1 cellular context compared by ENCODE assay signal in the genomic region with DNA sequence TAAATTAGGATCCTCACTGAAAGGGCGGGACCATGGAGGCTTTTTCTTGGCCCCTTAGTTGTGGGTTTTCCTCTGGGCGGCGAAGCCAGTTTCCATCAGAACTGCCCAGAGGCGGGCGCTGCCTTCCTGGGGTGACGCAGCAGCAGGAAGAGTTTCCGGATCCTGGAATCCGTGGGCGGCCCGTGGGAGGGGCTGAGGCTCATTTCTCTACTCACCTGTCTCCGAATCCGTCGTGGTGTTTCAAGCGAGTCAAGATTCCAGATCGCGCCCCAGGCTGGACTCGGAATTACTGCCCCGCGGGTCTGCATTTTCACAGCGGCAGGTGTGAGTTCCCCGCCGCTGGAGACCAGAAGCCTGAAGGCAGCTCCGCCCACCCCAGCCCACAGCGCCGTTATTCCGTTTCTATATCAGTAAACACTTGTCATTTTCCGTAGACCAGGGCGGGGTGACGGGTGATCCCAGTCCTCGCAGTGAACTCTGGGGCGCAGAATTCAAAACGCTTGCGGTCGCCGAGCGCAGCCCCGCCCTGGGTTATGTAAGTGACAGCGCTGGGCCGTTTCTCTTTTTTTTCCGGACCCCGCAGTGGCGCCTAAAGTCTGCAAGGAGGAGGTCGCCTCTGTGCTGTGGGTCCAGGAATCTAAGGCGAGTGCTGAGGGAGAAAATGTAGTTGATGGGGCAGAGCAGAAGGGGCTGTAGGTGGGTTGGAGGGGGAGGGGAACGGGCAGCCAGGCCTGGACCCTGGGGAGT.
TF ChIP-seq lines count a peak whose summit lies in the region.

No MANE protein-coding gene starts in this region.

TF ChIP-seq in HepG2, 621 proteins besides CTCF, POLR2A, EP300 and RAD21 (continued from another document and continues in another):
- TF ChIP-seq ZC3H4 (CRISPR knock-in tag; IDR thresholded peaks at IDR 0.05; ENCODE audit: borderline replicate concordance) (no peak), HES4 (CRISPR knock-in tag; IDR thresholded peaks at IDR 0.05; ENCODE audit: borderline replicate concordance) (no peak), ZNF598 (CRISPR knock-in tag; IDR thresholded peaks at IDR 0.05; ENCODE audit: borderline replicate concordance) (no peak), RFXANK (CRISPR knock-in tag; IDR thresholded peaks at IDR 0.05) (no peak), ZFP36L1 (CRISPR knock-in tag; IDR thresholded peaks at IDR 0.05) (0 out of 2 replicates have a peak, but pooled peaks have one; percentile 37), CEBPG (CRISPR knock-in tag; IDR thresholded peaks at IDR 0.05) (no peak), NPAS2 (CRISPR knock-in tag; IDR thresholded peaks at IDR 0.05; ENCODE audit: borderline replicate concordance) (no peak), PCBP2 (optimal IDR thresholded peaks at IDR 0.05; ENCODE audit: low read depth, low read length, poor library complexity, severe bottlenecking) (no peak), CBFB (CRISPR knock-in tag; IDR thresholded peaks at IDR 0.05) (peak; percentile 84; the same call in 1 of the 2 replicates), ZNF124 (CRISPR knock-in tag; IDR thresholded peaks at IDR 0.05) (no peak; the same call in 1 of the 2 replicates), ZNF253 (CRISPR knock-in tag; IDR thresholded peaks at IDR 0.05; ENCODE audit: borderline replicate concordance) (no peak; the same call in 1 of the 2 replicates), ZNF614 (CRISPR knock-in tag; IDR thresholded peaks at IDR 0.05; ENCODE audit: borderline replicate concordance) (no peak), ZNF460 (CRISPR knock-in tag; IDR thresholded peaks at IDR 0.05; ENCODE audit: borderline replicate concordance) (peak; percentile 25; the same call in 1 of the 2 replicates), SMC3 (IDR thresholded peaks at IDR 0.05; ENCODE audit: low read length) (no peak), DNMT1 (CRISPR knock-in tag; IDR thresholded peaks at IDR 0.05) (no peak), SMAD1 (CRISPR knock-in tag; IDR thresholded peaks at IDR 0.05; ENCODE audit: borderline replicate concordance, low read depth) (no peak), TBX2 (CRISPR knock-in tag; IDR thresholded peaks at IDR 0.05; ENCODE audit: borderline replicate concordance) (peak; percentile 77; the same call in 1 of the 2 replicates), JUND (CRISPR knock-in tag; IDR thresholded peaks at IDR 0.05) (peak; percentile 59; the same call in 1 of the 2 replicates), ZNF879 (CRISPR knock-in tag; IDR thresholded peaks at IDR 0.05) (peak; percentile 77; the same call in 1 of the 2 replicates), PRPF4 (IDR thresholded peaks at IDR 0.05; ENCODE audit: low read depth, low read length, poor library complexity, severe bottlenecking) (peak; percentile 35), PCBP1 (IDR thresholded peaks at IDR 0.05; ENCODE audit: borderline replicate concordance, low read depth, low read length) (0 out of 2 replicates have a peak, but pooled peaks have one; percentile 47), ZNF263 (CRISPR knock-in tag; IDR thresholded peaks at IDR 0.05) (peak; percentile 22; the same call in 1 of the 2 replicates), ZNF333 (CRISPR knock-in tag; IDR thresholded peaks at IDR 0.05; ENCODE audit: borderline replicate concordance) (peak; percentile 77; the same call in 1 of the 2 replicates), FOXP1 (IDR thresholded peaks at IDR 0.05) (no peak), FOXP1 (CRISPR knock-in tag; IDR thresholded peaks at IDR 0.05) (peak; percentile 19; the same call in 1 of the 2 replicates), ZBTB7B (CRISPR knock-in tag; IDR thresholded peaks at IDR 0.05) (no peak), ZSCAN20 (CRISPR knock-in tag; IDR thresholded peaks at IDR 0.05; ENCODE audit: borderline replicate concordance) (no peak), ZNF205 (CRISPR knock-in tag; IDR thresholded peaks at IDR 0.05) (no peak; the same call in 1 of the 2 replicates), NAIF1 (CRISPR knock-in tag; IDR thresholded peaks at IDR 0.05; ENCODE audit: borderline replicate concordance) (peak; percentile 74), ZNF562 (CRISPR knock-in tag; IDR thresholded peaks at IDR 0.05; ENCODE audit: borderline replicate concordance) (no peak), MATR3 (CRISPR knock-in tag; IDR thresholded peaks at IDR 0.05) (no peak), ZNF207 (IDR thresholded peaks at IDR 0.05; ENCODE audit: borderline replicate concordance) (no peak), GATAD2A (CRISPR knock-in tag; IDR thresholded peaks at IDR 0.05) (no peak), NR3C1 (CRISPR knock-in tag; IDR thresholded peaks at IDR 0.05) (no peak), ZSCAN22 (CRISPR knock-in tag; IDR thresholded peaks at IDR 0.05) (no peak), SMAD3 (CRISPR knock-in tag; IDR thresholded peaks at IDR 0.05) (0 out of 2 replicates have a peak, but pooled peaks have one; percentile 14), ZNF350 (CRISPR knock-in tag; IDR thresholded peaks at IDR 0.05; ENCODE audit: borderline replicate concordance, low read depth) (peak; percentile 38; the same call in 1 of the 2 replicates), ZNF296 (CRISPR knock-in tag; conservative IDR thresholded peaks at IDR 0.05) (no peak)
- TF ChIP-seq, protein P1, sequence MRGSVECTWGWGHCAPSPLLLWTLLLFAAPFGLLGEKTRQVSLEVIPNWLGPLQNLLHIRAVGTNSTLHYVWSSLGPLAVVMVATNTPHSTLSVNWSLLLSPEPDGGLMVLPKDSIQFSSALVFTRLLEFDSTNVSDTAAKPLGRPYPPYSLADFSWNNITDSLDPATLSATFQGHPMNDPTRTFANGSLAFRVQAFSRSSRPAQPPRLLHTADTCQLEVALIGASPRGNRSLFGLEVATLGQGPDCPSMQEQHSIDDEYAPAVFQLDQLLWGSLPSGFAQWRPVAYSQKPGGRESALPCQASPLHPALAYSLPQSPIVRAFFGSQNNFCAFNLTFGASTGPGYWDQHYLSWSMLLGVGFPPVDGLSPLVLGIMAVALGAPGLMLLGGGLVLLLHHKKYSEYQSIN (CRISPR knock-in tag; IDR thresholded peaks at IDR 0.05; ENCODE audit: borderline replicate concordance): no peak
- TF ChIP-seq, protein P2, sequence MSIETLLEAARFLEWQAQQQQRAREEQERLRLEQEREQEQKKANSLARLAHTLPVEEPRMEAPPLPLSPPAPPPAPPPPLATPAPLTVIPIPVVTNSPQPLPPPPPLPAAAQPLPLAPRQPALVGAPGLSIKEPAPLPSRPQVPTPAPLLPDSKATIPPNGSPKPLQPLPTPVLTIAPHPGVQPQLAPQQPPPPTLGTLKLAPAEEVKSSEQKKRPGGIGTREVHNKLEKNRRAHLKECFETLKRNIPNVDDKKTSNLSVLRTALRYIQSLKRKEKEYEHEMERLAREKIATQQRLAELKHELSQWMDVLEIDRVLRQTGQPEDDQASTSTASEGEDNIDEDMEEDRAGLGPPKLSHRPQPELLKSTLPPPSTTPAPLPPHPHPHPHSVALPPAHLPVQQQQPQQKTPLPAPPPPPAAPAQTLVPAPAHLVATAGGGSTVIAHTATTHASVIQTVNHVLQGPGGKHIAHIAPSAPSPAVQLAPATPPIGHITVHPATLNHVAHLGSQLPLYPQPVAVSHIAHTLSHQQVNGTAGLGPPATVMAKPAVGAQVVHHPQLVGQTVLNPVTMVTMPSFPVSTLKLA (IDR thresholded peaks at IDR 0.05): no peak
- TF ChIP-seq, protein P3, sequence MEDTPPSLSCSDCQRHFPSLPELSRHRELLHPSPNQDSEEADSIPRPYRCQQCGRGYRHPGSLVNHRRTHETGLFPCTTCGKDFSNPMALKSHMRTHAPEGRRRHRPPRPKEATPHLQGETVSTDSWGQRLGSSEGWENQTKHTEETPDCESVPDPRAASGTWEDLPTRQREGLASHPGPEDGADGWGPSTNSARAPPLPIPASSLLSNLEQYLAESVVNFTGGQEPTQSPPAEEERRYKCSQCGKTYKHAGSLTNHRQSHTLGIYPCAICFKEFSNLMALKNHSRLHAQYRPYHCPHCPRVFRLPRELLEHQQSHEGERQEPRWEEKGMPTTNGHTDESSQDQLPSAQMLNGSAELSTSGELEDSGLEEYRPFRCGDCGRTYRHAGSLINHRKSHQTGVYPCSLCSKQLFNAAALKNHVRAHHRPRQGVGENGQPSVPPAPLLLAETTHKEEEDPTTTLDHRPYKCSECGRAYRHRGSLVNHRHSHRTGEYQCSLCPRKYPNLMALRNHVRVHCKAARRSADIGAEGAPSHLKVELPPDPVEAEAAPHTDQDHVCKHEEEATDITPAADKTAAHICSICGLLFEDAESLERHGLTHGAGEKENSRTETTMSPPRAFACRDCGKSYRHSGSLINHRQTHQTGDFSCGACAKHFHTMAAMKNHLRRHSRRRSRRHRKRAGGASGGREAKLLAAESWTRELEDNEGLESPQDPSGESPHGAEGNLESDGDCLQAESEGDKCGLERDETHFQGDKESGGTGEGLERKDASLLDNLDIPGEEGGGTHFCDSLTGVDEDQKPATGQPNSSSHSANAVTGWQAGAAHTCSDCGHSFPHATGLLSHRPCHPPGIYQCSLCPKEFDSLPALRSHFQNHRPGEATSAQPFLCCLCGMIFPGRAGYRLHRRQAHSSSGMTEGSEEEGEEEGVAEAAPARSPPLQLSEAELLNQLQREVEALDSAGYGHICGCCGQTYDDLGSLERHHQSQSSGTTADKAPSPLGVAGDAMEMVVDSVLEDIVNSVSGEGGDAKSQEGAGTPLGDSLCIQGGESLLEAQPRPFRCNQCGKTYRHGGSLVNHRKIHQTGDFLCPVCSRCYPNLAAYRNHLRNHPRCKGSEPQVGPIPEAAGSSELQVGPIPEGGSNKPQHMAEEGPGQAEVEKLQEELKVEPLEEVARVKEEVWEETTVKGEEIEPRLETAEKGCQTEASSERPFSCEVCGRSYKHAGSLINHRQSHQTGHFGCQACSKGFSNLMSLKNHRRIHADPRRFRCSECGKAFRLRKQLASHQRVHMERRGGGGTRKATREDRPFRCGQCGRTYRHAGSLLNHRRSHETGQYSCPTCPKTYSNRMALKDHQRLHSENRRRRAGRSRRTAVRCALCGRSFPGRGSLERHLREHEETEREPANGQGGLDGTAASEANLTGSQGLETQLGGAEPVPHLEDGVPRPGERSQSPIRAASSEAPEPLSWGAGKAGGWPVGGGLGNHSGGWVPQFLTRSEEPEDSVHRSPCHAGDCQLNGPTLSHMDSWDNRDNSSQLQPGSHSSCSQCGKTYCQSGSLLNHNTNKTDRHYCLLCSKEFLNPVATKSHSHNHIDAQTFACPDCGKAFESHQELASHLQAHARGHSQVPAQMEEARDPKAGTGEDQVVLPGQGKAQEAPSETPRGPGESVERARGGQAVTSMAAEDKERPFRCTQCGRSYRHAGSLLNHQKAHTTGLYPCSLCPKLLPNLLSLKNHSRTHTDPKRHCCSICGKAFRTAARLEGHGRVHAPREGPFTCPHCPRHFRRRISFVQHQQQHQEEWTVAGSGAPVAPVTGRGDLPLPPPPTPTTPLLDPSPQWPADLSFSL (CRISPR knock-in tag; IDR thresholded peaks at IDR 0.05): peak; percentile 38
- TF ChIP-seq, protein P4, sequence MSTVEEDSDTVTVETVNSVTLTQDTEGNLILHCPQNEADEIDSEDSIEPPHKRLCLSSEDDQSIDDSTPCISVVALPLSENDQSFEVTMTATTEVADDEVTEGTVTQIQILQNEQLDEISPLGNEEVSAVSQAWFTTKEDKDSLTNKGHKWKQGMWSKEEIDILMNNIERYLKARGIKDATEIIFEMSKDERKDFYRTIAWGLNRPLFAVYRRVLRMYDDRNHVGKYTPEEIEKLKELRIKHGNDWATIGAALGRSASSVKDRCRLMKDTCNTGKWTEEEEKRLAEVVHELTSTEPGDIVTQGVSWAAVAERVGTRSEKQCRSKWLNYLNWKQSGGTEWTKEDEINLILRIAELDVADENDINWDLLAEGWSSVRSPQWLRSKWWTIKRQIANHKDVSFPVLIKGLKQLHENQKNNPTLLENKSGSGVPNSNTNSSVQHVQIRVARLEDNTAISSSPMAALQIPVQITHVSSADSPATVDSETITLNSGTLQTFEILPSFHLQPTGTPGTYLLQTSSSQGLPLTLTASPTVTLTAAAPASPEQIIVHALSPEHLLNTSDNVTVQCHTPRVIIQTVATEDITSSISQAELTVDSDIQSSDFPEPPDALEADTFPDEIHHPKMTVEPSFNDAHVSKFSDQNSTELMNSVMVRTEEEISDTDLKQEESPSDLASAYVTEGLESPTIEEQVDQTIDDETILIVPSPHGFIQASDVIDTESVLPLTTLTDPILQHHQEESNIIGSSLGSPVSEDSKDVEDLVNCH (CRISPR knock-in tag; IDR thresholded peaks at IDR 0.05): 0 out of 2 replicates have a peak, but pooled peaks have one; percentile 45
- TF ChIP-seq, protein P5, sequence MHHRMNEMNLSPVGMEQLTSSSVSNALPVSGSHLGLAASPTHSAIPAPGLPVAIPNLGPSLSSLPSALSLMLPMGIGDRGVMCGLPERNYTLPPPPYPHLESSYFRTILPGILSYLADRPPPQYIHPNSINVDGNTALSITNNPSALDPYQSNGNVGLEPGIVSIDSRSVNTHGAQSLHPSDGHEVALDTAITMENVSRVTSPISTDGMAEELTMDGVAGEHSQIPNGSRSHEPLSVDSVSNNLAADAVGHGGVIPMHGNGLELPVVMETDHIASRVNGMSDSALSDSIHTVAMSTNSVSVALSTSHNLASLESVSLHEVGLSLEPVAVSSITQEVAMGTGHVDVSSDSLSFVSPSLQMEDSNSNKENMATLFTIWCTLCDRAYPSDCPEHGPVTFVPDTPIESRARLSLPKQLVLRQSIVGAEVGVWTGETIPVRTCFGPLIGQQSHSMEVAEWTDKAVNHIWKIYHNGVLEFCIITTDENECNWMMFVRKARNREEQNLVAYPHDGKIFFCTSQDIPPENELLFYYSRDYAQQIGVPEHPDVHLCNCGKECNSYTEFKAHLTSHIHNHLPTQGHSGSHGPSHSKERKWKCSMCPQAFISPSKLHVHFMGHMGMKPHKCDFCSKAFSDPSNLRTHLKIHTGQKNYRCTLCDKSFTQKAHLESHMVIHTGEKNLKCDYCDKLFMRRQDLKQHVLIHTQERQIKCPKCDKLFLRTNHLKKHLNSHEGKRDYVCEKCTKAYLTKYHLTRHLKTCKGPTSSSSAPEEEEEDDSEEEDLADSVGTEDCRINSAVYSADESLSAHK (CRISPR knock-in tag; IDR thresholded peaks at IDR 0.05; ENCODE audit: borderline replicate concordance): no peak
- TF ChIP-seq, protein P6, sequence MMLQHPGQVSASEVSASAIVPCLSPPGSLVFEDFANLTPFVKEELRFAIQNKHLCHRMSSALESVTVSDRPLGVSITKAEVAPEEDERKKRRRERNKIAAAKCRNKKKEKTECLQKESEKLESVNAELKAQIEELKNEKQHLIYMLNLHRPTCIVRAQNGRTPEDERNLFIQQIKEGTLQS (CRISPR knock-in tag; IDR thresholded peaks at IDR 0.05): 0 out of 2 replicates have a peak, but pooled peaks have one; percentile 40
- TF ChIP-seq, protein P7, sequence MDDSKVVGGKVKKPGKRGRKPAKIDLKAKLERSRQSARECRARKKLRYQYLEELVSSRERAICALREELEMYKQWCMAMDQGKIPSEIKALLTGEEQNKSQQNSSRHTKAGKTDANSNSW (CRISPR knock-in tag; IDR thresholded peaks at IDR 0.05; ENCODE audit: borderline replicate concordance): no peak
- TF ChIP-seq, protein P8, sequence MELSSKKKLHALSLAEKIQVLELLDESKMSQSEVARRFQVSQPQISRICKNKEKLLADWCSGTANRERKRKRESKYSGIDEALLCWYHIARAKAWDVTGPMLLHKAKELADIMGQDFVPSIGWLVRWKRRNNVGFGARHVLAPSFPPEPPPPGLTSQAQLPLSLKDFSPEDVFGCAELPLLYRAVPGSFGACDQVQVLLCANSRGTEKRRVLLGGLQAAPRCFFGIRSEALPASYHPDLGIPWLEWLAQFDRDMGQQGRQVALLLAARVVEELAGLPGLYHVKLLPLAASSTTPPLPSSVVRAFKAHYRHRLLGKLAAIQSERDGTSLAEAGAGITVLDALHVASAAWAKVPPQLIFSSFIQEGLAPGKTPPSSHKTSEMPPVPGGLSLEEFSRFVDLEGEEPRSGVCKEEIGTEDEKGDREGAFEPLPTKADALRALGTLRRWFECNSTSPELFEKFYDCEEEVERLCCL (CRISPR knock-in tag; IDR thresholded peaks at IDR 0.05; ENCODE audit: borderline replicate concordance): 0 out of 2 replicates have a peak, but pooled peaks have one; percentile 17
